ENCODE assay signal across 1 cellular context in the genomic region with DNA sequence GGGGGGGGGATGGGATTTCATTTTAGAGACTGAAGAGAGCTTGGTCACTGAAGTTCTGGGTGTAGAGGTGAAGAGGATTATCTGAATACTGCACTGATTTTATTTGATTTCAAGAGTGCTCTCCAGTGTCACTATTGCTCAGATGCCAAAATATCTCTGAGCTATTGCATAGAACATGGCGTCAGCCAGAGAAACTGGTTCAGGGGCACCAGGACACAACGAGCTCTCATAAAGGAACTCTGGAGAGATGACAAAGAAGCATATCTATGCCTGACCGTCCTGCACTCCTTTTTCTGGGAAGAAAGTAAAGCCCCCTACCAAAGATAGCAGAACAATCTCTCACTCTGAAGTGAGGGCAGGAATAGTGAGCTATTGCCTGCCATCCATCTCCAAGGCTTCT.
TF ChIP-seq lines count a peak whose summit lies in the region.

No MANE protein-coding gene starts in this region.

TF ChIP-seq in neural cell, 6 proteins besides CTCF, POLR2A, EP300 and RAD21 (continued from another document):
- TF ChIP-seq EZH2 (IDR thresholded peaks at IDR 0.05; ENCODE audit: borderline replicate concordance, insufficient read depth, low read length, poor library complexity, severe bottlenecking), result no peak
